8 cellular contexts compared by ENCODE assay signal in the genomic region with DNA sequence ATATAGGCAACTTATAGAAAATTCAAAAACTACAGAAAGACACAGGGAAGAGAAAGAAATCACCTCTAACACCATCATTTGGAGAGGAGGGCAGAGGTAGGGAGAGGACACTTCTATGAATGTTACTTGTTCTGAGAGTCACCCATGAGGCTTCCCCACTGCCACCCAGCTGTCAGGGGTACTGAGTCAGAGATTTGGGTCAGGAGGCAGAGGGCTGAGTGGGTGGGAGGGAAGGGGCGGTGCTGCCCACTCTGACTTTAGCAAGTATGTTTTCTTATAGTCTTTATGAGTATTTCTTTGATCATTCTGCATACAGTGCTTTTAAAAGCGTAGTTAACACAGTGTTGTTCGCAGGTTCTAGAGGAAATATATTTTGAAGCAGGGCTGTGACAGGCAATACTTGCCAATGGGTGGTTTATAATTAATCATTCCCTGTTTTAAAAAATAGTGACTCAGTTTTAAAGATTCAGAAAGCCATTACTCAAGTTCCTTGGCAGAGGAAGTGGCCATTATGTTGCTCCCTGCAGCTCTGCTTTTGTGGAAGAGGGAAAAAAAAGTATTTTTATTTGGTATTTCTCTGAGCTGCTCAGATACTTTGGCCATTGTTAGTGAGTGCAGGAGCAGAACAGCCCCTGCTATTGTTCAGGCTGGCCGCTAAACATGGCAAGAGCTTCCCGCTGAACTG. TPM values are rescaled to one million over a fixed set of nuclear protein-coding genes. Genes with fewer than 3 reads are reported as not detected.
DNase-seq lines count a peak whose midpoint lies in the region; ATAC-seq and TF ChIP-seq lines count a peak whose summit lies in the region.

No MANE protein-coding gene starts in this region.

- H3K4me1 ChIP-seq in ascending aorta = peaks cover 16 to 45% of the 10 kb centered on the region in 2 donors
- peaks cover 22 to 92% (median 73%) of the 10 kb centered on the region in 4 donors for H3K4me1 ChIP-seq in liver (ENCODE audit: control insufficient read depth in 4 of 4, insufficient read depth in 4 of 4, low read length in 3 of 4)
- peaks cover 82% of the 10 kb centered on the region for H3K4me1 ChIP-seq in suprapubic skin
- peaks cover 7% of the 10 kb centered on the region for H3K4me1 ChIP-seq in smooth muscle cell (ENCODE audit: low read depth)

- no peak overlapping the region for H3K4me3 Mint-ChIP-seq in activated T-cell treated with anti-CD3 and anti-CD28 coated beads, Interleukin-2, amount 50 U/mL, for 24 hours

- intact Hi-C loops in ascending aorta (cut with DNase I) = no loop called here

- no peaks in the 10 kb centered on the region for H3F3A ChIP-seq in smooth muscle cell (ENCODE audit: low read depth)

- ATAC-seq in HG02981 (IDR thresholded peaks at IDR 0.05; ENCODE audit: unreplicated experiment) = no peak

- no peaks in the 10 kb centered on the region for H3K9me3 Mint-ChIP-seq in activated T-cell treated with anti-CD3 and anti-CD28 coated beads, Interleukin-2, amount 50 U/mL, for 24 hours

- no peak overlapping the region for H3K4me2 ChIP-seq in smooth muscle cell

- TF ChIP-seq CTCF in ascending aorta (IDR thresholded peaks at IDR 0.05) = no peak
- TF ChIP-seq CTCF in liver (IDR thresholded peaks at IDR 0.05; ENCODE audit: low read depth, low read length, missing input control) = no peak
- no peak for TF ChIP-seq CTCF in suprapubic skin (IDR thresholded peaks at IDR 0.05)
- TF ChIP-seq CTCF in smooth muscle cell (IDR thresholded peaks at IDR 0.05; ENCODE audit: borderline replicate concordance, insufficient read depth, poor library complexity, severe bottlenecking) = no peak

- no peaks in the 10 kb centered on the region for H3K27me3 Mint-ChIP-seq in activated T-cell treated with anti-CD3 and anti-CD28 coated beads, Interleukin-2, amount 50 U/mL, for 24 hours

- peak overlapping the region; percentile 31 to 63 for H3K27ac ChIP-seq in ascending aorta
- H3K27ac ChIP-seq in liver (ENCODE audit: low read depth in 1 of 2, low read length in 2 of 2) = peak overlapping the region; percentile 88 to 91
- peak overlapping the region; percentile 96 for H3K27ac ChIP-seq in suprapubic skin
- no peak overlapping the region for H3K27ac ChIP-seq in smooth muscle cell (ENCODE audit: low read depth)

- H3K4me3 ChIP-seq in ascending aorta (peak overlapping the region; percentile 6 to 10), liver (ENCODE audit: low read depth in 1 of 3, low read length in 3 of 3) (no peak overlapping the region), suprapubic skin (no peak overlapping the region), smooth muscle cell (no peak overlapping the region)

- 48% methylated on average over 5 of the region's 5 CpGs for WGBS in liver
- WGBS in suprapubic skin = 35% methylated on average over 5 of the region's 5 CpGs
- WGBS in smooth muscle cell (ENCODE audit: low lambda C conversion rate) = 68% methylated on average over 5 of the region's 5 CpGs

- H3K9ac ChIP-seq in liver (ENCODE audit: low read depth in 1 of 2, low read length in 2 of 2) = peak overlapping the region; percentile 59 to 66
- H3K9ac ChIP-seq in smooth muscle cell (ENCODE audit: low read depth) = no peak overlapping the region

- H3K9me3 ChIP-seq in ascending aorta = no peaks in the 10 kb centered on the region
- no peaks in the 10 kb centered on the region for H3K9me3 ChIP-seq in liver (ENCODE audit: control insufficient read depth in 4 of 4, low read length in 3 of 4)
- no peaks in the 10 kb centered on the region for H3K9me3 ChIP-seq in suprapubic skin
- no peaks in the 10 kb centered on the region for H3K9me3 ChIP-seq in smooth muscle cell (replicated peaks; ENCODE audit: low read depth)

- no peak for TF ChIP-seq EP300 in suprapubic skin (IDR thresholded peaks at IDR 0.05)

- no peak overlapping the region for H2AFZ ChIP-seq in smooth muscle cell (ENCODE audit: low read depth)

- no peaks in the 10 kb centered on the region for H4K20me1 ChIP-seq in smooth muscle cell (ENCODE audit: low read depth)

- peaks cover 85% of the 10 kb centered on the region for H3K4me1 Mint-ChIP-seq in activated T-cell treated with anti-CD3 and anti-CD28 coated beads, Interleukin-2, amount 50 U/mL, for 24 hours (ENCODE audit: low read depth)

- no peaks in the 10 kb centered on the region for H3K36me3 ChIP-seq in ascending aorta
- peaks cover 0 to 8% (median 2%) of the 10 kb centered on the region in 4 donors for H3K36me3 ChIP-seq in liver (ENCODE audit: control insufficient read depth in 4 of 4, insufficient read depth in 3 of 4, low read depth in 1 of 4, low read length in 3 of 4)
- no peaks in the 10 kb centered on the region for H3K36me3 ChIP-seq in suprapubic skin
- no peaks in the 10 kb centered on the region for H3K36me3 ChIP-seq in smooth muscle cell (ENCODE audit: low read depth)

- H3K27ac Mint-ChIP-seq in activated T-cell treated with anti-CD3 and anti-CD28 coated beads, Interleukin-2, amount 50 U/mL, for 24 hours = peak overlapping the region; percentile 79

- H3K79me2 ChIP-seq in smooth muscle cell (ENCODE audit: low read depth) = no peaks in the 10 kb centered on the region

- no peak for TF ChIP-seq POLR2A in suprapubic skin (IDR thresholded peaks at IDR 0.05)

- no peaks in the 10 kb centered on the region for H3K36me3 Mint-ChIP-seq in activated T-cell treated with anti-CD3 and anti-CD28 coated beads, Interleukin-2, amount 50 U/mL, for 24 hours (ENCODE audit: low read depth)

- TF ChIP-seq RAD21 in liver (IDR thresholded peaks at IDR 0.05) = no peak

- no peak for DNase-seq in activated T-cell treated with anti-CD3 and anti-CD28 coated beads, Interleukin-2, amount 50 U/mL, for 24 hours
- no peak for DNase-seq in activated T-cell treated with anti-CD3 and anti-CD28 coated beads, Interleukin-2, amount 50 U/mL, for 1 hour
- DNase-seq in ascending aorta (ENCODE audit: low spot score in 2 of 2) (no peak), suprapubic skin (ENCODE audit: low spot score in 2 of 2) (no peak), ureter (ENCODE audit: low spot score) (no peak), smooth muscle cell (lab: John Stamatoyannopoulos, UW; ENCODE audit: unreplicated experiment) (no peak)

- no peaks in the 10 kb centered on the region for H3K27me3 ChIP-seq in ascending aorta
- no peaks in the 10 kb centered on the region for H3K27me3 ChIP-seq in liver (ENCODE audit: control insufficient read depth in 4 of 4, insufficient read depth in 4 of 4, low read length in 3 of 4)
- H3K27me3 ChIP-seq in suprapubic skin = no peaks in the 10 kb centered on the region
- no peaks in the 10 kb centered on the region for H3K27me3 ChIP-seq in smooth muscle cell (ENCODE audit: low read depth)

TF ChIP-seq in liver, 16 proteins besides CTCF, POLR2A, EP300 and RAD21:
- TF ChIP-seq JUND (IDR thresholded peaks at IDR 0.05) (peak in 1 of 2 donors; percentile 47), FOXA1 (IDR thresholded peaks at IDR 0.05) (no peak), NR2F2 (IDR thresholded peaks at IDR 0.05) (no peak), EGR1 (IDR thresholded peaks at IDR 0.05; ENCODE audit: low read depth in 2 of 2) (no peak), RXRA (IDR thresholded peaks at IDR 0.05) (no peak), SP1 (IDR thresholded peaks at IDR 0.05) (no peak), GABPA (IDR thresholded peaks at IDR 0.05 in 1 of 2, conservative IDR thresholded peaks at IDR 0.05 in 1 of 2) (no peak), YY1 (IDR thresholded peaks at IDR 0.05) (peak; percentile 49), TAF1 (conservative IDR thresholded peaks at IDR 0.05) (no peak), FOXA2 (IDR thresholded peaks at IDR 0.05) (no peak)
- TF ChIP-seq, protein P1, sequence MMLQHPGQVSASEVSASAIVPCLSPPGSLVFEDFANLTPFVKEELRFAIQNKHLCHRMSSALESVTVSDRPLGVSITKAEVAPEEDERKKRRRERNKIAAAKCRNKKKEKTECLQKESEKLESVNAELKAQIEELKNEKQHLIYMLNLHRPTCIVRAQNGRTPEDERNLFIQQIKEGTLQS (IDR thresholded peaks at IDR 0.05) = no peak
- TF ChIP-seq, protein P2, sequence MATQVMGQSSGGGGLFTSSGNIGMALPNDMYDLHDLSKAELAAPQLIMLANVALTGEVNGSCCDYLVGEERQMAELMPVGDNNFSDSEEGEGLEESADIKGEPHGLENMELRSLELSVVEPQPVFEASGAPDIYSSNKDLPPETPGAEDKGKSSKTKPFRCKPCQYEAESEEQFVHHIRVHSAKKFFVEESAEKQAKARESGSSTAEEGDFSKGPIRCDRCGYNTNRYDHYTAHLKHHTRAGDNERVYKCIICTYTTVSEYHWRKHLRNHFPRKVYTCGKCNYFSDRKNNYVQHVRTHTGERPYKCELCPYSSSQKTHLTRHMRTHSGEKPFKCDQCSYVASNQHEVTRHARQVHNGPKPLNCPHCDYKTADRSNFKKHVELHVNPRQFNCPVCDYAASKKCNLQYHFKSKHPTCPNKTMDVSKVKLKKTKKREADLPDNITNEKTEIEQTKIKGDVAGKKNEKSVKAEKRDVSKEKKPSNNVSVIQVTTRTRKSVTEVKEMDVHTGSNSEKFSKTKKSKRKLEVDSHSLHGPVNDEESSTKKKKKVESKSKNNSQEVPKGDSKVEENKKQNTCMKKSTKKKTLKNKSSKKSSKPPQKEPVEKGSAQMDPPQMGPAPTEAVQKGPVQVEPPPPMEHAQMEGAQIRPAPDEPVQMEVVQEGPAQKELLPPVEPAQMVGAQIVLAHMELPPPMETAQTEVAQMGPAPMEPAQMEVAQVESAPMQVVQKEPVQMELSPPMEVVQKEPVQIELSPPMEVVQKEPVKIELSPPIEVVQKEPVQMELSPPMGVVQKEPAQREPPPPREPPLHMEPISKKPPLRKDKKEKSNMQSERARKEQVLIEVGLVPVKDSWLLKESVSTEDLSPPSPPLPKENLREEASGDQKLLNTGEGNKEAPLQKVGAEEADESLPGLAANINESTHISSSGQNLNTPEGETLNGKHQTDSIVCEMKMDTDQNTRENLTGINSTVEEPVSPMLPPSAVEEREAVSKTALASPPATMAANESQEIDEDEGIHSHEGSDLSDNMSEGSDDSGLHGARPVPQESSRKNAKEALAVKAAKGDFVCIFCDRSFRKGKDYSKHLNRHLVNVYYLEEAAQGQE (IDR thresholded peaks at IDR 0.05) = no peak

RNA-seq across cellular contexts. Expression of a gene that starts 18.3 kb away (rescaled TPM):
- total RNA-seq in ascending aorta (6.7 TPM), liver (10 to 100 TPM; 47.0 to 67.6 TPM), suprapubic skin (10 to 100 TPM; 16.1 to 22.9 (median 20.8) TPM), ureter (12.5 TPM), smooth muscle cell (1.3 and 1.8 TPM in 2 replicates)
- polyA plus RNA-seq in liver (10 to 100 TPM; 18.8 to 23.6 TPM), smooth muscle cell (1.9 TPM in 2 replicates)

Comparison
In these comparisons a context has a peak if more than half of its experiments do, and no peak if none do; other contexts are left out.
1. H3K4me3 ChIP-seq: peak in ascending aorta (2 of 2); none in liver (0 of 3), suprapubic skin (single experiment) and smooth muscle cell (single experiment).